ENCODE assay signal across 8 cellular contexts in genomic region chr1:93345633-93346471, GRCh38. TPM values are rescaled to one million over a fixed set of nuclear protein-coding genes. Genes with fewer than 3 reads are reported as not detected.
DNase-seq lines count a peak whose midpoint lies in the region; ATAC-seq and TF ChIP-seq lines count a peak whose summit lies in the region.

DR1 (plus strand) TSS chr1:93345907; CDS start chr1:93346646, 739 bp downstream.

- H3K27me3 ChIP-seq in iPS-18a (ENCODE audit: control insufficient read depth, insufficient read depth, low read length) (no peaks in the 10 kb centered on the region), skeletal muscle satellite cell (ENCODE audit: control insufficient read depth, insufficient read depth, low read length) (no peaks in the 10 kb centered on the region)

- H3K9ac ChIP-seq in iPS-18a (ENCODE audit: low read length) (peak within 1 kb of the TSS; percentile 98), skeletal muscle satellite cell (ENCODE audit: low read depth, low read length) (peak within 1 kb of the TSS; percentile 99)

- in situ Hi-C loops in ACHN (cut with HindIII; ENCODE audit: low pct_ligation_motif_present, low pct_unique_long_range_greater_than_20kb, low sequenced_read_pairs), result no loop called here
- in situ Hi-C loops in T47D (cut with HindIII; ENCODE audit: low pct_unique_long_range_greater_than_20kb, low sequenced_read_pairs), result no loop called here

- H3K4me3 ChIP-seq in iPS-18a (ENCODE audit: low read length) (peak within 1 kb of the TSS; percentile 100), skeletal muscle satellite cell (ENCODE audit: low read length) (peak within 1 kb of the TSS; percentile 97)

- ATAC-seq in GM18868 (IDR thresholded peaks at IDR 0.05; ENCODE audit: unreplicated experiment) (peak; percentile 76), HG03103 (IDR thresholded peaks at IDR 0.05; ENCODE audit: low read depth, unreplicated experiment) (peak; percentile 49)

- peak within 1 kb of the TSS; percentile 92 for H3K4me2 ChIP-seq in skeletal muscle satellite cell (ENCODE audit: low read length)

- DNase-seq in ACHN (peak; percentile 89), NCI-H2171 treated with DMSO at 0.1 percent for 48 hours (lab: John Stamatoyannopoulos, UW) (peak; percentile 73), T47D (ENCODE audit: low read depth in 1 of 2, low spot score in 1 of 2) (peak; percentile 83 to 90)

- peak within 1 kb of the TSS; percentile 94 for H3K27ac ChIP-seq in VCaP
- peak within 1 kb of the TSS; percentile 98 for H3K27ac ChIP-seq in iPS-18a (ENCODE audit: low read length)

- no peak for TF ChIP-seq CTCF in VCaP (conservative IDR thresholded peaks at IDR 0.05)

- H3K36me3 ChIP-seq in iPS-18a (ENCODE audit: control insufficient read depth, low read depth, low read length) (no peaks in the 10 kb centered on the region), skeletal muscle satellite cell (ENCODE audit: insufficient read depth, low read length) (peaks cover 3% of the 10 kb centered on the region)

- no peaks in the 10 kb centered on the region for H3K9me3 ChIP-seq in iPS-18a (ENCODE audit: control insufficient read depth, low read depth, low read length)
- no peaks in the 10 kb centered on the region for H3K9me3 ChIP-seq in skeletal muscle satellite cell (replicated peaks; ENCODE audit: low read length)

- H3K4me1 ChIP-seq in iPS-18a (ENCODE audit: control insufficient read depth, low read depth, low read length) (peaks cover 23% of the 10 kb centered on the region), skeletal muscle satellite cell (ENCODE audit: control insufficient read depth, insufficient read depth, low read length) (peaks cover 18% of the 10 kb centered on the region)

RNA-seq across cellular contexts. Expression of gene DR1, which starts in this region (rescaled TPM):
- 39.5 and 44.1 TPM in 2 replicates for total RNA-seq in skeletal muscle satellite cell (2012; rRNA removed)

Comparison
In these comparisons a context has a peak if more than half of its experiments do, and no peak if none do; other contexts are left out.
1. Peak in every context shown above with its lines: DNase-seq, ATAC-seq, H3K4me3 ChIP-seq and H3K27ac ChIP-seq.